ENCODE assay signal across 1 cellular context in the genomic region with DNA sequence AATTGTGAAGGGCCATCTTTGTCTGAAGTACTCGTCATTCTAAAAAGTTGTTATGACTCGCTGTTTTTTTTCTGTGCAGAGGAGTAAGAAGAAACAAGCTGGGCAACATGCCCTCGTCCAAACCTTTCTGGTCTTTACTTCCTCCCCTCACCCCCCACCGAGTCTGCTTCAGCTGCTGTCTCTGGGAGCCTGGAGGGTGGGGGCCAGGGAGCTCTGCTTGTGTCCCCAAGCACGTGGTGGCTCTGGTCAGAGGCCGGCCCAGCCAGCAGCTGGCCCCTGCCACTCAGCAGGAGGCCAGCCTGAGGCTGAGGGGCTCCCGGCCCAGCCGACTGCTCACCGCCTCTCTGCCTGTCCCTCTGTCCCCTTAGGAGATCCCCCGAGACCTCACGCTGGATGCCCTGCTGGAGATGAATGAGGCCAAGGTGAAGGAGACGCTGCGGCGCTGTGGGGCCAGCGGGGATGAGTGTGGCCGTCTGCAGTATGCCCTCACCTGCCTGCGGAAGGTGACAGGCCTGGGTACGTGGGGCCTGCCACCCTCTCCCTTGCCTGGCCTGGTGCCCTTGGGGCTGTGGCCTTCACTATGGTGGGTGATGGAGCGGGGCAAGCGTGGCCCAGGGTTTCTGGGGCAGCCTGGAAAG.
TF ChIP-seq lines count a peak whose summit lies in the region.

No MANE protein-coding gene starts in this region.

TF ChIP-seq in GM23338, 12 proteins besides CTCF, POLR2A, EP300 and RAD21 (continued from another document):
- TF ChIP-seq ZNF462 (CRISPR knock-in tag; IDR thresholded peaks at IDR 0.05): no peak
- no peak for TF ChIP-seq JUNB (IDR thresholded peaks at IDR 0.05; ENCODE audit: unreplicated experiment)
- no peak for TF ChIP-seq ZNF331 (CRISPR knock-in tag; IDR thresholded peaks at IDR 0.05; ENCODE audit: low read depth)
